Comparison of ENCODE assay signal across 12 cellular contexts in the genomic region with DNA sequence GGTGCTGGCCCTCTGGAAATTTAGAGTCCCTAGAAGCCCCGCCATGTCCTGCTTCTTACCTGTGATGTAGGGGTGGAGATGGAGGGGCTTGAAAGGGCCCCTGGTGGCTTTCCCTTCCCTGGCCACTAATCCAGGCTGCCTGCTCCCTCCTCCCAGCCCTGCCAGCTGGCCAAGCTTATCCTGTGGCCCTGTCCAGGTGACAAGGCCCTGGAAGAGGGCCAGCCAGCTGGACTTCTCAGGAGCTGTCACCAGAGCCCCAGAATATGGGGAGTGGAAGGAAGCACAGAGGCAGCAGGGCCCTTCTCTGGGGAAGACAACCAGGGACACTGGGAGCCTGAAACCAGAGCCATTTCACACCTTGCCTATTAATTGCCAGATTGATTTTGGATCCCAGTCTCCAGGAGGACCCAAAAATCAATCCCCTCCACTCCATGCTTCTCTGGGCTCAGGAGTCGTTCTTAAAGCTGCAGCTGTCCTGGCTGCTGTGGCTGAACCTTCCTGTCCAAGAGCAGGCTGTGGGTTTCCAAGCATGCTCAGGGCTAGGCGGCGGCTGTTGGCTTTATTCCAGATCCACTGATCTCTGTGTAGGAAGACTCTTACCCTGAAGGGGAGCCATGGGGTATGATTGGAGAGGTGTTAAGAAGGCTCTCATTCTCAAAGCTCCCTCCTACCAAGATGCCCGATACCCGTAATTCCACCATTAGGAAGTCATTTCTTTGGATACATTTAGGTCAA. TPM values are rescaled to one million over a fixed set of nuclear protein-coding genes. Genes with fewer than 3 reads are reported as not detected.
DNase-seq lines count a peak whose midpoint lies in the region; ATAC-seq, FAIRE-seq and TF ChIP-seq lines count a peak whose summit lies in the region.
"Had no signal": no experiment of that assay in that cellular context is flagged by ENCODE, and none has a peak within 500 bp of the region (broad histone marks: within the 10 kb centered on the region; RNA-seq: fewer than 3 reads in every experiment).

No MANE protein-coding gene starts in this region.

- CTCF ChIA-PET in K562 (lab: Yijun Ruan, JAX; ENCODE audit: low intra/inter-chr PET ratio), result interaction anchor here (0.6 kb wide), 1 partner anchor 335 kb away, joined by 3 read pairs; no protein-coding TSS in a partner anchor

- H3K4me3 ChIP-seq in K562, result no peak overlapping the region
- H3K4me3 ChIP-seq: PC-9 had no signal

- no peaks in the 10 kb centered on the region for H3K36me3 ChIP-seq in K562 (ENCODE audit: control insufficient read depth, insufficient read depth, low read length)

- H3K9me1 ChIP-seq in K562 (ENCODE audit: control insufficient read depth, insufficient read depth, low read length), result peaks cover 3% of the 10 kb centered on the region

- DNase-seq in DMS79 (lab: John Stamatoyannopoulos, UW), result peak; percentile 49
- peak; percentile 10 for DNase-seq in LoVo (ENCODE audit: low spot score)
- DNase-seq in K562 (ENCODE audit: extremely low read depth in 1 of 4, low spot score in 3 of 4), result peak; percentile 47 to 62 (median 53)
- DNase-seq in left kidney (ENCODE audit: low read depth, low spot score), result peak; percentile 44
- DNase-seq in iPS-NIHi7 (ENCODE audit: extremely low spot score), result no peak
- no peak for DNase-seq in inferior parietal cortex (ENCODE audit: extremely low spot score)
- no peak for DNase-seq in mesenteric fat pad (ENCODE audit: low spot score)
- DNase-seq: amniotic stem cell had no signal

- H3K4me2 ChIP-seq in K562 (ENCODE audit: insufficient read depth, low read length), result no peak overlapping the region
- H3K4me2 ChIP-seq: PC-9 had no signal

- TF ChIP-seq RAD21 in K562 (CRISPR knock-in tag; conservative IDR thresholded peaks at IDR 0.05 in 1 of 2, IDR thresholded peaks at IDR 0.05 in 1 of 2), result no peak

- no peaks in the 10 kb centered on the region for H3K79me2 ChIP-seq in K562 (ENCODE audit: control insufficient read depth, insufficient read depth, low read length)

- ATAC-seq in K562 (peak; percentile 75), HG02798 (IDR thresholded peaks at IDR 0.05; ENCODE audit: poor library complexity, unreplicated experiment) (no peak)

- intact Hi-C loops in K562 (cut with micrococcal nuclease), result no loop called here

- H2AFZ ChIP-seq in K562 (ENCODE audit: low read depth, low read length), result no peak overlapping the region
- H2AFZ ChIP-seq: PC-9 had no signal

- no peak for TF ChIP-seq POLR2A in K562 (conservative IDR thresholded peaks at IDR 0.05)

- in situ Hi-C loops in K562 (cut with MboI), result no loop called here

- no peak overlapping the region for H3K27ac ChIP-seq in K562 (ENCODE audit: extremely low read depth, low read depth, low read length)
- H3K27ac ChIP-seq: PC-9 had no signal

- peaks cover 32 to 75% of the 10 kb centered on the region in 2 experiments for H3K27me3 ChIP-seq in K562 (ENCODE audit: control insufficient read depth in 2 of 2, insufficient read depth in 2 of 2, low read length in 2 of 2)

- BruUV-seq in K562 (replicated peaks; lab: Mats Ljungman, UMichigan), result no TSS peak

- no peak for TF ChIP-seq CTCF in K562 (IDR thresholded peaks at IDR 0.05 in 2 of 3, conservative IDR thresholded peaks at IDR 0.05 in 1 of 3; ENCODE audit: insufficient read depth in 2 of 3, low read depth in 1 of 3, low read length in 3 of 3)

- H3K4me1 ChIP-seq in K562 (replicated peaks in 1 of 2; ENCODE audit: control insufficient read depth in 2 of 2, insufficient read depth in 2 of 2, low read length in 2 of 2), result no peaks in the 10 kb centered on the region

- no peak for TF ChIP-seq EP300 in K562 (IDR thresholded peaks at IDR 0.05; ENCODE audit: low read length)

- no peak overlapping the region for H3K9ac ChIP-seq in K562 (ENCODE audit: insufficient read depth in 1 of 2, low read depth in 2 of 2, low read length in 2 of 2)

- POLR2A ChIA-PET in K562 (lab: Yijun Ruan, JAX), result interaction anchor here (0.6 to 1.4 kb wide), 5 partner anchors 9 to 363 kb away, joined by 3 to 7 read pairs (median 4); no protein-coding TSS in a partner anchor

- no peak for FAIRE-seq in K562 (lab: Jason Lieb, UNC)
- FAIRE-seq: endometrium, TTC549 had no signal

- H4K20me1 ChIP-seq in K562 (replicated peaks; ENCODE audit: control insufficient read depth, insufficient read depth, low read length), result peaks cover 29% of the 10 kb centered on the region

- no peaks in the 10 kb centered on the region for H3K9me3 ChIP-seq in K562 (replicated peaks; ENCODE audit: control insufficient read depth, insufficient read depth, low read depth, low read length)

- 0% methylated on average over 6 of the region's 6 CpGs for WGBS in K562 (ENCODE audit: insufficient coverage, low coverage, missing lambda C conversion rate)

TF ChIP-seq in K562, 482 proteins besides CTCF, POLR2A, EP300 and RAD21:
- TF ChIP-seq SMARCB1 (IDR thresholded peaks at IDR 0.05; ENCODE audit: insufficient read length, low read depth) (no peak), NFIC (IDR thresholded peaks at IDR 0.05) (peak; percentile 82), RAD51 (IDR thresholded peaks at IDR 0.05; ENCODE audit: borderline replicate concordance, low read depth) (no peak), MYNN (IDR thresholded peaks at IDR 0.05) (peak; percentile 98), MYNN (CRISPR knock-in tag; IDR thresholded peaks at IDR 0.05) (peak; percentile 70; the same call in 1 of the 2 replicates), ZNF79 (CRISPR knock-in tag; IDR thresholded peaks at IDR 0.05; ENCODE audit: low read depth) (peak; percentile 76), NRF1 (conservative IDR thresholded peaks at IDR 0.05 in 1 of 2, IDR thresholded peaks at IDR 0.05 in 1 of 2) (peak; percentile 44 to 56; a peak in 3 of 4 replicates)

RNA-seq across cellular contexts. Expression of a gene that starts 52.6 kb away (rescaled TPM):
- 5.8 and 9.9 TPM in 2 replicates for total RNA-seq in K562 (2011; cell fraction: chromatin; rRNA removed; ENCODE audit: low replicate concordance)
- 11.3 and 12.0 TPM in 2 replicates for total RNA-seq in K562 (2011; cell fraction: nucleolus; rRNA removed)
- total RNA-seq in K562 (2011; cell fraction: nucleoplasm; rRNA removed), result 17.2 and 21.7 TPM in 2 replicates
- total RNA-seq in K562 (2014; rRNA removed) (67.0 and 94.5 TPM in 2 replicates), K562 (2014; rRNA removed; fragmentation: Illumina TruSeq; extraction: Trizol) (50.5 and 56.2 TPM in 2 replicates), K562 (2015; rRNA removed; fragmentation: Illumina TruSeq; extraction: Trizol) (55.0 and 57.0 TPM in 2 replicates), K562 (2021) (62.2 and 68.5 TPM in 2 replicates), mesenteric fat pad (61.2 TPM)
- polyA plus RNA-seq in K562 (2011; rRNA removed) (55.3 and 70.5 TPM in 2 replicates), K562 (2014; fragmentation: Illumina TruSeq; extraction: Trizol) (101 and 109 TPM in 2 replicates), K562 (2014; fragmentation: Nextera tagmentation; extraction: Ambion mirVana) (10 to 100 TPM; 14.6 to 26.7 TPM), K562 (2014; rRNA removed) (68.3 and 71.2 TPM in 2 replicates)
- polyA plus RNA-seq in K562 (2011; cell fraction: cytosol; rRNA removed), result 118 and 120 TPM in 2 replicates
- 43.7 and 47.3 TPM in 2 replicates for polyA plus RNA-seq in K562 (2011; cell fraction: nucleus; rRNA removed)
- polyA plus RNA-seq in K562 (2012), result 89.0 and 106 TPM in 2 replicates
- 26.0 and 30.5 TPM in 2 replicates for polyA minus RNA-seq in K562 (2011; rRNA and poly(A)+ RNA removed)
- 24.7 and 31.9 TPM in 2 replicates for polyA minus RNA-seq in K562 (2011; cell fraction: cytosol; rRNA and poly(A)+ RNA removed)
- polyA minus RNA-seq in K562 (2011; cell fraction: nucleus; rRNA and poly(A)+ RNA removed), result 6.7 and 12.2 TPM in 2 replicates

Comparison
In these comparisons a context has a peak if more than half of its experiments do, and no peak if none do; other contexts are left out.
1. DNase-seq: peak in DMS79 (single experiment), LoVo (single experiment), K562 (4 of 4) and left kidney (single experiment); none in iPS-NIHi7 (single experiment), inferior parietal cortex (single experiment) and mesenteric fat pad (single experiment).